8 cellular contexts compared by ENCODE assay signal in the genomic region with DNA sequence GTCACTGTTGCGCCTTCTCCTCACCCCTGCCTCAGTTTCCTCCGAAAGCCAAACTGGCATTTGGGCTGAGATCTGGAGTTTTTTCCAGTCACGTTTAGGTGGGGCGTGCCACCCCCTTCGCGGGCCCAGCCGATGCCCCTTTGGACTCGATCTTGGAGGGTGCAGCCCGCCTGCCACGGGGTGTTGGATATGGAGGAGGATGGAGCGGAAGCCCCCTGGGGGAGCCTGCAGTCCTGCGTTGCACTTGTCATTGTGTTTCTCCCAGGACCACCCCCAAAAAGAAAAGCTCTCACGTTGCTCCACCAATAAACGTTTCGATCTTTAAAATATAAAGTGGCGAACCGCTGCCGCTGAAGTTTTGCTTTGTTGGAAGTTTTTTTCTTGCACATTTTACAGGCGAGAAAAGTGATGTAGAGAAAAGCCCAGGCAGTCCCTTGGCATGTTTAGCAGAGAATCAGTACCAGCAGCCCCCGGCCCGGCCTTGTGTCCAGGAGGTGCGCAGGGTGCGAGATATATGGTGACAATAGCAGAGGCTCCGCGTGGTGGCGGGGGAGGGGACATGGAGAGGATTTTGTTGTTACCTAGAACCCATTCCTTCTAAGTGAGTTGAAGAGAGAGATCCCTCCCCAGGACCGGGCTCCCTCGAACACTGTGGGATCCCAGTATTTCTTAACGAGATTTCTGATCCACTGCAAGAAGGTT. TPM values are rescaled to one million over a fixed set of nuclear protein-coding genes. Genes with fewer than 3 reads are reported as not detected.
DNase-seq lines count a peak whose midpoint lies in the region; ATAC-seq and TF ChIP-seq lines count a peak whose summit lies in the region.

No MANE protein-coding gene starts in this region.

- peak overlapping the region; percentile 80 for H3K4me3 Mint-ChIP-seq in activated B cell treated with CpG ODN at 0.5 μM for 24 hours

- H3K9me3 ChIP-seq in prostate gland, result no peaks in the 10 kb centered on the region

- TF ChIP-seq POLR2A in prostate gland (IDR thresholded peaks at IDR 0.05), result no peak

- H3K4me1 ChIP-seq in prostate gland (replicated peaks), result no peaks in the 10 kb centered on the region

- H3K36me3 Mint-ChIP-seq in activated B cell treated with CpG ODN at 0.5 μM for 24 hours (ENCODE audit: low read depth), result no peaks in the 10 kb centered on the region

- H3K27ac ChIP-seq in prostate gland, result peak overlapping the region; percentile 55 to 68

- peaks cover 32% of the 10 kb centered on the region for H3K4me1 Mint-ChIP-seq in activated B cell treated with CpG ODN at 0.5 μM for 24 hours

- no peaks in the 10 kb centered on the region for H3K9me3 Mint-ChIP-seq in activated B cell treated with CpG ODN at 0.5 μM for 24 hours

- CTCF ChIA-PET in activated B cell treated with CpG ODN at 0.5 μM for 24 hours (lab: Charles Lee), result no interaction called here

- H3K36me3 ChIP-seq in prostate gland, result no peaks in the 10 kb centered on the region

- H3K27ac Mint-ChIP-seq in activated B cell treated with CpG ODN at 0.5 μM for 24 hours, result no peak overlapping the region

- 7% methylated on average over 29 of the region's 29 CpGs for WGBS in prostate gland

- no peak for ATAC-seq in activated B cell treated with CpG ODN at 0.5 μM for 24 hours (ENCODE audit: low read depth)
- ATAC-seq in GM21619 (IDR thresholded peaks at IDR 0.05; ENCODE audit: unreplicated experiment), result no peak

- DNase-seq in NCI-H748 (lab: John Stamatoyannopoulos, UW; ENCODE audit: unreplicated experiment) (peak; percentile 34), NCI-H748 treated with DMSO at 0.1 percent for 48 hours (lab: John Stamatoyannopoulos, UW) (no peak), activated B cell treated with CpG ODN at 0.5 μM for 24 hours (no peak), fibroblast of the aortic adventitia (ENCODE audit: low read depth) (peak; percentile 16), prostate gland (ENCODE audit: low spot score) (no peak), midbrain (lab: John Stamatoyannopoulos, UW) (no peak)
- no peak for DNase-seq in effector CD8-positive, alpha-beta T cell (lab: John Stamatoyannopoulos, UW)

- intact Hi-C loops in activated B cell treated with CpG ODN at 0.5 μM for 24 hours (cut with micrococcal nuclease) (loop anchor here (1.0 to 5.0 kb wide), 3 partner anchors 22 to 314 kb away; a partner anchor contains a TSS), prostate gland (cut with DNase I) (no loop called here)

- TF ChIP-seq CTCF in activated B cell treated with CpG ODN at 0.5 μM for 24 hours (IDR thresholded peaks at IDR 0.05) (no peak), fibroblast of the aortic adventitia (IDR thresholded peaks at IDR 0.05; ENCODE audit: insufficient read depth, low read length) (no peak), prostate gland (IDR thresholded peaks at IDR 0.05) (no peak)

- POLR2A ChIA-PET in activated B cell treated with CpG ODN at 0.5 μM for 24 hours (lab: Charles Lee), result no interaction called here

- peaks cover 38% of the 10 kb centered on the region for H3K27me3 Mint-ChIP-seq in activated B cell treated with CpG ODN at 0.5 μM for 24 hours

- H3K4me3 ChIP-seq in fibroblast of the aortic adventitia (ENCODE audit: low read depth, low read length) (peak overlapping the region; percentile 95), prostate gland (peak overlapping the region; percentile 62 to 71)

- H3K27me3 ChIP-seq in prostate gland (replicated peaks; ENCODE audit: insufficient read depth), result no peaks in the 10 kb centered on the region

RNA-seq across cellular contexts. Expression of a gene that starts 0.7 kb away (rescaled TPM):
- total RNA-seq in activated B cell treated with CpG ODN at 0.5 μM for 24 hours (0.18 and 0.20 TPM in 2 replicates), fibroblast of the aortic adventitia (ENCODE audit: low replicate concordance) (75.1 and 184 TPM in 2 replicates), prostate gland (10 to 100 TPM in 1 of 2 donors, 1 to 10 TPM in 1; 4.1 to 22.3 TPM)

Comparison
In these comparisons a context has a peak if more than half of its experiments do, and no peak if none do; other contexts are left out.
1. DNase-seq: peak in NCI-H748 (single experiment) and fibroblast of the aortic adventitia (single experiment); none in NCI-H748 treated with DMSO at 0.1 percent for 48 hours (single experiment), activated B cell treated with CpG ODN at 0.5 μM for 24 hours (single experiment), prostate gland (single experiment), midbrain (single experiment) and effector CD8-positive, alpha-beta T cell (single experiment).